Comparison of ENCODE assay signal across 8 cellular contexts in genomic region chr1:91325456-91325855, GRCh38.
"Had no signal": no experiment of that assay in that cellular context is flagged by ENCODE, and none has a peak within 500 bp of the region (broad histone marks: within the 10 kb centered on the region; RNA-seq: fewer than 3 reads in every experiment).

No MANE protein-coding gene starts in this region.

- H2AFZ ChIP-seq: GM23248 had no signal

- H3K4me3 ChIP-seq: GM23248, HAP-1 had no signal

- H3K9me3 Mint-ChIP-seq: HFFc6 had no signal

- H3K36me3 ChIP-seq: HAP-1 had no signal

- H3K27ac Mint-ChIP-seq: HFFc6 had no signal

- H3K27ac ChIP-seq: GM23248 had no signal

- H3K9ac ChIP-seq: GM23248 had no signal

- FAIRE-seq: HTR-8/SVneo had no signal

- DNase-seq: GM23248, GOT3, H7, HFFc6, IMR-90 had no signal

- H3K9me3 ChIP-seq: HAP-1 had no signal

- H3K4me3 Mint-ChIP-seq: HFFc6 had no signal

- ATAC-seq: HCT116 had no signal

- H3K4me1 ChIP-seq: HAP-1 had no signal
